22 cellular contexts compared by ENCODE assay signal in genomic region chr19:33186835-33187540, GRCh38. TPM values are rescaled to one million over a fixed set of nuclear protein-coding genes. Genes with fewer than 3 reads are reported as not detected.
DNase-seq lines count a peak whose midpoint lies in the region; ATAC-seq and TF ChIP-seq lines count a peak whose summit lies in the region.
"Had no signal": no experiment of that assay in that cellular context is flagged by ENCODE, and none has a peak within 500 bp of the region (broad histone marks: within the 10 kb centered on the region; RNA-seq: fewer than 3 reads in every experiment).

No MANE protein-coding gene starts in this region.

- no peaks in the 10 kb centered on the region for H3K27me3 ChIP-seq in upper lobe of right lung

- H3K4me1 Mint-ChIP-seq in stimulated activated naive CD8-positive, alpha-beta T cell treated with anti-CD3 and anti-CD28 coated beads, Interleukin-15, amount 100 ng/mL, for 72 hours, result peaks cover 8% of the 10 kb centered on the region

- H3K27ac ChIP-seq in upper lobe of right lung (no peak overlapping the region), coronary artery (no peak overlapping the region)
- H3K27ac ChIP-seq: KMS-11, SJSA1 had no signal

- TF ChIP-seq CTCF in upper lobe of right lung (IDR thresholded peaks at IDR 0.05) (no peak), coronary artery (IDR thresholded peaks at IDR 0.05) (no peak)

- no peaks in the 10 kb centered on the region for H3K36me3 ChIP-seq in upper lobe of right lung
- H3K36me3 ChIP-seq: SJSA1 had no signal

- H3K4me1 ChIP-seq in upper lobe of right lung, result no peaks in the 10 kb centered on the region
- H3K4me1 ChIP-seq: SJSA1 had no signal

- DNase-seq in NOMO-1 treated with DMSO at 0.1 percent for 48 hours (lab: John Stamatoyannopoulos, UW; ENCODE audit: unreplicated experiment) (peak; percentile 58), NOMO-1 treated with dmso at 0.1 percent for 144 hours (lab: John Stamatoyannopoulos, UW; ENCODE audit: unreplicated experiment) (no peak), SKM-1 treated with dmso at 0.1 percent for 144 hours (lab: John Stamatoyannopoulos, UW; ENCODE audit: unreplicated experiment) (peak; percentile 55), left colon (peak; percentile 43 to 68), upper lobe of right lung (peak; percentile 59), coronary artery (ENCODE audit: low spot score) (no peak)
- no peak for DNase-seq in stimulated activated naive CD8-positive, alpha-beta T cell treated with anti-CD3 and anti-CD28 coated beads, Interleukin-15, amount 100 ng/mL, for 72 hours
- DNase-seq: activated gamma-delta T cell; CD8-positive, alpha-beta memory T cell; cortex of kidney; HFFc6; NCI-H2081 treated with DMSO at 0.1 percent for 48 hours; NK-92 treated with Interleukin-12 subunit alpha and Interleukin-12 subunit beta, amount 100 ng/mL, for 24 hours had no signal

- no peak overlapping the region for H3K4me3 Mint-ChIP-seq in stimulated activated naive CD8-positive, alpha-beta T cell treated with anti-CD3 and anti-CD28 coated beads, Interleukin-15, amount 100 ng/mL, for 72 hours
- H3K4me3 Mint-ChIP-seq: CD8-positive, alpha-beta memory T cell; HFFc6 had no signal

- ATAC-seq in left colon (peak; percentile 97), upper lobe of right lung (peak; percentile 29), HG02870 (IDR thresholded peaks at IDR 0.05; ENCODE audit: unreplicated experiment) (no peak)
- ATAC-seq in stimulated activated naive CD8-positive, alpha-beta T cell treated with anti-CD3 and anti-CD28 coated beads, Interleukin-15, amount 100 ng/mL, for 72 hours, result no peak

- no peaks in the 10 kb centered on the region for H3K9me3 ChIP-seq in upper lobe of right lung
- H3K9me3 ChIP-seq: SJSA1 had no signal

- H3K27ac Mint-ChIP-seq in stimulated activated naive CD8-positive, alpha-beta T cell treated with anti-CD3 and anti-CD28 coated beads, Interleukin-15, amount 100 ng/mL, for 72 hours, result no peak overlapping the region
- H3K27ac Mint-ChIP-seq: HFFc6, progenitor cell of endocrine pancreas had no signal

- no peaks in the 10 kb centered on the region for H3K9me3 Mint-ChIP-seq in stimulated activated naive CD8-positive, alpha-beta T cell treated with anti-CD3 and anti-CD28 coated beads, Interleukin-15, amount 100 ng/mL, for 72 hours
- H3K9me3 Mint-ChIP-seq: CD8-positive, alpha-beta memory T cell; HFFc6 had no signal

- H3K4me3 ChIP-seq in upper lobe of right lung (no peak overlapping the region), coronary artery (no peak overlapping the region)
- H3K4me3 ChIP-seq: SJSA1 had no signal

- peaks cover 8% of the 10 kb centered on the region for H3K27me3 Mint-ChIP-seq in stimulated activated naive CD8-positive, alpha-beta T cell treated with anti-CD3 and anti-CD28 coated beads, Interleukin-15, amount 100 ng/mL, for 72 hours

- intact Hi-C loops in left colon (cut with DNase I, micrococcal nuclease), result no loop called here
- intact Hi-C loops in upper lobe of right lung (cut with DNase I), result no loop called here

RNA-seq across cellular contexts. Expression of gene LRP3, which starts 7.1 kb away (rescaled TPM):
- 10 to 100 TPM in 1 of 2 donors, 1 to 10 TPM in 1; 7.2 to 12.4 TPM for total RNA-seq in left colon
- 22.0 TPM for total RNA-seq in upper lobe of right lung

RNA-seq across cellular contexts. Expression of gene SLC7A10, which starts 38.7 kb away (rescaled TPM):
- total RNA-seq in left colon, result under 1 TPM in 1 of 2 donors, not detected in 1; 0.22 TPM
- total RNA-seq in upper lobe of right lung, result 1.1 TPM
- total RNA-seq: A172; CD8-positive, alpha-beta memory T cell; epithelial cell of proximal tubule; glomerular endothelial cell; HFFc6; kidney epithelial cell; SJSA1 had no signal

RNA-seq across cellular contexts. Expression of gene WDR88, which starts 55.1 kb away (rescaled TPM):
- total RNA-seq in left colon (not detected), upper lobe of right lung (not detected)
- total RNA-seq: A172; astrocyte; CD8-positive, alpha-beta memory T cell; epithelial cell of proximal tubule; glomerular endothelial cell; HFFc6; kidney epithelial cell; progenitor cell of endocrine pancreas; SJSA1 had no signal

Comparison
In these comparisons a context has a peak if more than half of its experiments do, and no peak if none do; other contexts are left out.
1. DNase-seq: peak in NOMO-1 treated with DMSO at 0.1 percent for 48 hours (single experiment), SKM-1 treated with dmso at 0.1 percent for 144 hours (single experiment), left colon (2 of 2) and upper lobe of right lung (single experiment); none in NOMO-1 treated with dmso at 0.1 percent for 144 hours (single experiment), stimulated activated naive CD8-positive, alpha-beta T cell treated with anti-CD3 and anti-CD28 coated beads, Interleukin-15, amount 100 ng/mL, for 72 hours (0 of 2) and coronary artery (single experiment).
2. ATAC-seq: peak in left colon (single experiment) and upper lobe of right lung (single experiment); none in stimulated activated naive CD8-positive, alpha-beta T cell treated with anti-CD3 and anti-CD28 coated beads, Interleukin-15, amount 100 ng/mL, for 72 hours (single experiment) and HG02870 (single experiment).